Comparison of ENCODE assay signal across 1 cellular context in genomic region chr16:58025351-58026138, GRCh38.
A peak's percentile ranks its signal among the peaks of the same experiment; 100 is the strongest.
TF ChIP-seq lines count a peak whose summit lies in the region.

Gene MMP15, plus strand, starts transcription at chr16:58025754. Its CDS starts 597 bp downstream, at chr16:58026351.

TF ChIP-seq in HepG2, 621 proteins besides CTCF, POLR2A, EP300 and RAD21 (continued from another document and continues in another):
- TF ChIP-seq ZFX (CRISPR knock-in tag; IDR thresholded peaks at IDR 0.05; ENCODE audit: low read depth) = no peak; the same call in 1 of the 2 replicates
- TF ChIP-seq ZFY (CRISPR knock-in tag; IDR thresholded peaks at IDR 0.05) = no peak; the same call in none of the 2 replicates
- TF ChIP-seq, protein P1, sequence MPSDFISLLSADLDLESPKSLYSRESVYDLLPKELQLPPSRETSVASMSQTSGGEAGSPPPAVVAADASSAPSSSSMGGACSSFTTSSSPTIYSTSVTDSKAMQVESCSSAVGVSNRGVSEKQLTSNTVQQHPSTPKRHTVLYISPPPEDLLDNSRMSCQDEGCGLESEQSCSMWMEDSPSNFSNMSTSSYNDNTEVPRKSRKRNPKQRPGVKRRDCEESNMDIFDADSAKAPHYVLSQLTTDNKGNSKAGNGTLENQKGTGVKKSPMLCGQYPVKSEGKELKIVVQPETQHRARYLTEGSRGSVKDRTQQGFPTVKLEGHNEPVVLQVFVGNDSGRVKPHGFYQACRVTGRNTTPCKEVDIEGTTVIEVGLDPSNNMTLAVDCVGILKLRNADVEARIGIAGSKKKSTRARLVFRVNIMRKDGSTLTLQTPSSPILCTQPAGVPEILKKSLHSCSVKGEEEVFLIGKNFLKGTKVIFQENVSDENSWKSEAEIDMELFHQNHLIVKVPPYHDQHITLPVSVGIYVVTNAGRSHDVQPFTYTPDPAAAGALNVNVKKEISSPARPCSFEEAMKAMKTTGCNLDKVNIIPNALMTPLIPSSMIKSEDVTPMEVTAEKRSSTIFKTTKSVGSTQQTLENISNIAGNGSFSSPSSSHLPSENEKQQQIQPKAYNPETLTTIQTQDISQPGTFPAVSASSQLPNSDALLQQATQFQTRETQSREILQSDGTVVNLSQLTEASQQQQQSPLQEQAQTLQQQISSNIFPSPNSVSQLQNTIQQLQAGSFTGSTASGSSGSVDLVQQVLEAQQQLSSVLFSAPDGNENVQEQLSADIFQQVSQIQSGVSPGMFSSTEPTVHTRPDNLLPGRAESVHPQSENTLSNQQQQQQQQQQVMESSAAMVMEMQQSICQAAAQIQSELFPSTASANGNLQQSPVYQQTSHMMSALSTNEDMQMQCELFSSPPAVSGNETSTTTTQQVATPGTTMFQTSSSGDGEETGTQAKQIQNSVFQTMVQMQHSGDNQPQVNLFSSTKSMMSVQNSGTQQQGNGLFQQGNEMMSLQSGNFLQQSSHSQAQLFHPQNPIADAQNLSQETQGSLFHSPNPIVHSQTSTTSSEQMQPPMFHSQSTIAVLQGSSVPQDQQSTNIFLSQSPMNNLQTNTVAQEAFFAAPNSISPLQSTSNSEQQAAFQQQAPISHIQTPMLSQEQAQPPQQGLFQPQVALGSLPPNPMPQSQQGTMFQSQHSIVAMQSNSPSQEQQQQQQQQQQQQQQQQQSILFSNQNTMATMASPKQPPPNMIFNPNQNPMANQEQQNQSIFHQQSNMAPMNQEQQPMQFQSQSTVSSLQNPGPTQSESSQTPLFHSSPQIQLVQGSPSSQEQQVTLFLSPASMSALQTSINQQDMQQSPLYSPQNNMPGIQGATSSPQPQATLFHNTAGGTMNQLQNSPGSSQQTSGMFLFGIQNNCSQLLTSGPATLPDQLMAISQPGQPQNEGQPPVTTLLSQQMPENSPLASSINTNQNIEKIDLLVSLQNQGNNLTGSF (CRISPR knock-in tag; IDR thresholded peaks at IDR 0.05) = peak; percentile 35; the same call in 1 of the 2 replicates
- peak; percentile 26; the same call in 1 of the 2 replicates for TF ChIP-seq HNF4A (CRISPR knock-in tag; IDR thresholded peaks at IDR 0.05)
- TF ChIP-seq ZNF235 (CRISPR knock-in tag; IDR thresholded peaks at IDR 0.05; ENCODE audit: borderline replicate concordance) = peak; percentile 80
- peak; percentile 79 for TF ChIP-seq ZNF879 (CRISPR knock-in tag; IDR thresholded peaks at IDR 0.05)
- TF ChIP-seq ZNF335 (CRISPR knock-in tag; IDR thresholded peaks at IDR 0.05) = no peak
- TF ChIP-seq ZFP36L1 (CRISPR knock-in tag; IDR thresholded peaks at IDR 0.05) = no peak
- TF ChIP-seq JUN (CRISPR knock-in tag; IDR thresholded peaks at IDR 0.05) = 0 out of 2 replicates have a peak, but pooled peaks have one; percentile 19
- no peak for TF ChIP-seq NAIF1 (CRISPR knock-in tag; IDR thresholded peaks at IDR 0.05; ENCODE audit: borderline replicate concordance)
- TF ChIP-seq ZNF253 (CRISPR knock-in tag; IDR thresholded peaks at IDR 0.05; ENCODE audit: borderline replicate concordance) = no peak; the same call in 1 of the 2 replicates
- no peak for TF ChIP-seq U2AF2 (IDR thresholded peaks at IDR 0.05; ENCODE audit: low read depth, low read length)
- TF ChIP-seq MIER3 (CRISPR knock-in tag; IDR thresholded peaks at IDR 0.05; ENCODE audit: borderline replicate concordance) = no peak
- TF ChIP-seq ZNF75D (CRISPR knock-in tag; IDR thresholded peaks at IDR 0.05; ENCODE audit: borderline replicate concordance) = no peak
- TF ChIP-seq, protein P2, sequence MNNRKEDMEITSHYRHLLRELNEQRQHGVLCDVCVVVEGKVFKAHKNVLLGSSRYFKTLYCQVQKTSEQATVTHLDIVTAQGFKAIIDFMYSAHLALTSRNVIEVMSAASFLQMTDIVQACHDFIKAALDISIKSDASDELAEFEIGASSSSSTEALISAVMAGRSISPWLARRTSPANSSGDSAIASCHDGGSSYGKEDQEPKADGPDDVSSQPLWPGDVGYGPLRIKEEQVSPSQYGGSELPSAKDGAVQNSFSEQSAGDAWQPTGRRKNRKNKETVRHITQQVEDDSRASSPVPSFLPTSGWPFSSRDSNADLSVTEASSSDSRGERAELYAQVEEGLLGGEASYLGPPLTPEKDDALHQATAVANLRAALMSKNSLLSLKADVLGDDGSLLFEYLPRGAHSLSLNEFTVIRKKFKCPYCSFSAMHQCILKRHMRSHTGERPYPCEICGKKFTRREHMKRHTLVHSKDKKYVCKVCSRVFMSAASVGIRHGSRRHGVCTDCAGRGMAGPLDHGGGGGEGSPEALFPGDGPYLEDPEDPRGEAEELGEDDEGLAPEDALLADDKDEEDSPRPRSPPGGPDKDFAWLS (CRISPR knock-in tag; IDR thresholded peaks at IDR 0.05; ENCODE audit: borderline replicate concordance) = no peak
- TF ChIP-seq, protein P3, sequence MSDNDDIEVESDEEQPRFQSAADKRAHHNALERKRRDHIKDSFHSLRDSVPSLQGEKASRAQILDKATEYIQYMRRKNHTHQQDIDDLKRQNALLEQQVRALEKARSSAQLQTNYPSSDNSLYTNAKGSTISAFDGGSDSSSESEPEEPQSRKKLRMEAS (IDR thresholded peaks at IDR 0.05) = peak; percentile 80
- 0 out of 2 replicates have a peak, but pooled peaks have one; percentile 23 for TF ChIP-seq NR1H2 (CRISPR knock-in tag; IDR thresholded peaks at IDR 0.05; ENCODE audit: borderline replicate concordance, low read depth)
- TF ChIP-seq SNAPC5 (CRISPR knock-in tag; IDR thresholded peaks at IDR 0.05; ENCODE audit: borderline replicate concordance) = no peak
- TF ChIP-seq HOXA7 (CRISPR knock-in tag; IDR thresholded peaks at IDR 0.05) = no peak
- TF ChIP-seq, protein P4, sequence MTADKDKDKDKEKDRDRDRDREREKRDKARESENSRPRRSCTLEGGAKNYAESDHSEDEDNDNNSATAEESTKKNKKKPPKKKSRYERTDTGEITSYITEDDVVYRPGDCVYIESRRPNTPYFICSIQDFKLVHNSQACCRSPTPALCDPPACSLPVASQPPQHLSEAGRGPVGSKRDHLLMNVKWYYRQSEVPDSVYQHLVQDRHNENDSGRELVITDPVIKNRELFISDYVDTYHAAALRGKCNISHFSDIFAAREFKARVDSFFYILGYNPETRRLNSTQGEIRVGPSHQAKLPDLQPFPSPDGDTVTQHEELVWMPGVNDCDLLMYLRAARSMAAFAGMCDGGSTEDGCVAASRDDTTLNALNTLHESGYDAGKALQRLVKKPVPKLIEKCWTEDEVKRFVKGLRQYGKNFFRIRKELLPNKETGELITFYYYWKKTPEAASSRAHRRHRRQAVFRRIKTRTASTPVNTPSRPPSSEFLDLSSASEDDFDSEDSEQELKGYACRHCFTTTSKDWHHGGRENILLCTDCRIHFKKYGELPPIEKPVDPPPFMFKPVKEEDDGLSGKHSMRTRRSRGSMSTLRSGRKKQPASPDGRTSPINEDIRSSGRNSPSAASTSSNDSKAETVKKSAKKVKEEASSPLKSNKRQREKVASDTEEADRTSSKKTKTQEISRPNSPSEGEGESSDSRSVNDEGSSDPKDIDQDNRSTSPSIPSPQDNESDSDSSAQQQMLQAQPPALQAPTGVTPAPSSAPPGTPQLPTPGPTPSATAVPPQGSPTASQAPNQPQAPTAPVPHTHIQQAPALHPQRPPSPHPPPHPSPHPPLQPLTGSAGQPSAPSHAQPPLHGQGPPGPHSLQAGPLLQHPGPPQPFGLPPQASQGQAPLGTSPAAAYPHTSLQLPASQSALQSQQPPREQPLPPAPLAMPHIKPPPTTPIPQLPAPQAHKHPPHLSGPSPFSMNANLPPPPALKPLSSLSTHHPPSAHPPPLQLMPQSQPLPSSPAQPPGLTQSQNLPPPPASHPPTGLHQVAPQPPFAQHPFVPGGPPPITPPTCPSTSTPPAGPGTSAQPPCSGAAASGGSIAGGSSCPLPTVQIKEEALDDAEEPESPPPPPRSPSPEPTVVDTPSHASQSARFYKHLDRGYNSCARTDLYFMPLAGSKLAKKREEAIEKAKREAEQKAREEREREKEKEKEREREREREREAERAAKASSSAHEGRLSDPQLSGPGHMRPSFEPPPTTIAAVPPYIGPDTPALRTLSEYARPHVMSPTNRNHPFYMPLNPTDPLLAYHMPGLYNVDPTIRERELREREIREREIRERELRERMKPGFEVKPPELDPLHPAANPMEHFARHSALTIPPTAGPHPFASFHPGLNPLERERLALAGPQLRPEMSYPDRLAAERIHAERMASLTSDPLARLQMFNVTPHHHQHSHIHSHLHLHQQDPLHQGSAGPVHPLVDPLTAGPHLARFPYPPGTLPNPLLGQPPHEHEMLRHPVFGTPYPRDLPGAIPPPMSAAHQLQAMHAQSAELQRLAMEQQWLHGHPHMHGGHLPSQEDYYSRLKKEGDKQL (CRISPR knock-in tag; IDR thresholded peaks at IDR 0.05; ENCODE audit: low read depth) = peak; percentile 55
- no peak for TF ChIP-seq NFYC (CRISPR knock-in tag; IDR thresholded peaks at IDR 0.05)
- no peak for TF ChIP-seq ARHGAP35 (CRISPR knock-in tag; IDR thresholded peaks at IDR 0.05; ENCODE audit: borderline replicate concordance)
- TF ChIP-seq CHCHD3 (CRISPR knock-in tag; IDR thresholded peaks at IDR 0.05) = no peak
- TF ChIP-seq PAF1 (CRISPR knock-in tag; IDR thresholded peaks at IDR 0.05) = no peak
- peak; percentile 95 for TF ChIP-seq ZBTB7A (CRISPR knock-in tag; IDR thresholded peaks at IDR 0.05)
- TF ChIP-seq, protein P5, sequence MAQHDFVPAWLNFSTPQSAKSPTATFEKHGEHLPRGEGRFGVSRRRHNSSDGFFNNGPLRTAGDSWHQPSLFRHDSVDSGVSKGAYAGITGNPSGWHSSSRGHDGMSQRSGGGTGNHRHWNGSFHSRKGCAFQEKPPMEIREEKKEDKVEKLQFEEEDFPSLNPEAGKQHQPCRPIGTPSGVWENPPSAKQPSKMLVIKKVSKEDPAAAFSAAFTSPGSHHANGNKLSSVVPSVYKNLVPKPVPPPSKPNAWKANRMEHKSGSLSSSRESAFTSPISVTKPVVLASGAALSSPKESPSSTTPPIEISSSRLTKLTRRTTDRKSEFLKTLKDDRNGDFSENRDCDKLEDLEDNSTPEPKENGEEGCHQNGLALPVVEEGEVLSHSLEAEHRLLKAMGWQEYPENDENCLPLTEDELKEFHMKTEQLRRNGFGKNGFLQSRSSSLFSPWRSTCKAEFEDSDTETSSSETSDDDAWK (CRISPR knock-in tag; IDR thresholded peaks at IDR 0.05) = no peak
- TF ChIP-seq, protein P6, sequence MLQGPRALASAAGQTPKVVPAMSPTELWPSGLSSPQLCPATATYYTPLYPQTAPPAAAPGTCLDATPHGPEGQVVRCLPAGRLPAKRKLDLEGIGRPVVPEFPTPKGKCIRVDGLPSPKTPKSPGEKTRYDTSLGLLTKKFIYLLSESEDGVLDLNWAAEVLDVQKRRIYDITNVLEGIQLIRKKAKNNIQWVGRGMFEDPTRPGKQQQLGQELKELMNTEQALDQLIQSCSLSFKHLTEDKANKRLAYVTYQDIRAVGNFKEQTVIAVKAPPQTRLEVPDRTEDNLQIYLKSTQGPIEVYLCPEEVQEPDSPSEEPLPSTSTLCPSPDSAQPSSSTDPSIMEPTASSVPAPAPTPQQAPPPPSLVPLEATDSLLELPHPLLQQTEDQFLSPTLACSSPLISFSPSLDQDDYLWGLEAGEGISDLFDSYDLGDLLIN (CRISPR knock-in tag; IDR thresholded peaks at IDR 0.05; ENCODE audit: borderline replicate concordance) = peak; percentile 80; the same call in 1 of the 2 replicates
- no peak for TF ChIP-seq ZNF629 (CRISPR knock-in tag; conservative IDR thresholded peaks at IDR 0.05)
- TF ChIP-seq, protein P7, sequence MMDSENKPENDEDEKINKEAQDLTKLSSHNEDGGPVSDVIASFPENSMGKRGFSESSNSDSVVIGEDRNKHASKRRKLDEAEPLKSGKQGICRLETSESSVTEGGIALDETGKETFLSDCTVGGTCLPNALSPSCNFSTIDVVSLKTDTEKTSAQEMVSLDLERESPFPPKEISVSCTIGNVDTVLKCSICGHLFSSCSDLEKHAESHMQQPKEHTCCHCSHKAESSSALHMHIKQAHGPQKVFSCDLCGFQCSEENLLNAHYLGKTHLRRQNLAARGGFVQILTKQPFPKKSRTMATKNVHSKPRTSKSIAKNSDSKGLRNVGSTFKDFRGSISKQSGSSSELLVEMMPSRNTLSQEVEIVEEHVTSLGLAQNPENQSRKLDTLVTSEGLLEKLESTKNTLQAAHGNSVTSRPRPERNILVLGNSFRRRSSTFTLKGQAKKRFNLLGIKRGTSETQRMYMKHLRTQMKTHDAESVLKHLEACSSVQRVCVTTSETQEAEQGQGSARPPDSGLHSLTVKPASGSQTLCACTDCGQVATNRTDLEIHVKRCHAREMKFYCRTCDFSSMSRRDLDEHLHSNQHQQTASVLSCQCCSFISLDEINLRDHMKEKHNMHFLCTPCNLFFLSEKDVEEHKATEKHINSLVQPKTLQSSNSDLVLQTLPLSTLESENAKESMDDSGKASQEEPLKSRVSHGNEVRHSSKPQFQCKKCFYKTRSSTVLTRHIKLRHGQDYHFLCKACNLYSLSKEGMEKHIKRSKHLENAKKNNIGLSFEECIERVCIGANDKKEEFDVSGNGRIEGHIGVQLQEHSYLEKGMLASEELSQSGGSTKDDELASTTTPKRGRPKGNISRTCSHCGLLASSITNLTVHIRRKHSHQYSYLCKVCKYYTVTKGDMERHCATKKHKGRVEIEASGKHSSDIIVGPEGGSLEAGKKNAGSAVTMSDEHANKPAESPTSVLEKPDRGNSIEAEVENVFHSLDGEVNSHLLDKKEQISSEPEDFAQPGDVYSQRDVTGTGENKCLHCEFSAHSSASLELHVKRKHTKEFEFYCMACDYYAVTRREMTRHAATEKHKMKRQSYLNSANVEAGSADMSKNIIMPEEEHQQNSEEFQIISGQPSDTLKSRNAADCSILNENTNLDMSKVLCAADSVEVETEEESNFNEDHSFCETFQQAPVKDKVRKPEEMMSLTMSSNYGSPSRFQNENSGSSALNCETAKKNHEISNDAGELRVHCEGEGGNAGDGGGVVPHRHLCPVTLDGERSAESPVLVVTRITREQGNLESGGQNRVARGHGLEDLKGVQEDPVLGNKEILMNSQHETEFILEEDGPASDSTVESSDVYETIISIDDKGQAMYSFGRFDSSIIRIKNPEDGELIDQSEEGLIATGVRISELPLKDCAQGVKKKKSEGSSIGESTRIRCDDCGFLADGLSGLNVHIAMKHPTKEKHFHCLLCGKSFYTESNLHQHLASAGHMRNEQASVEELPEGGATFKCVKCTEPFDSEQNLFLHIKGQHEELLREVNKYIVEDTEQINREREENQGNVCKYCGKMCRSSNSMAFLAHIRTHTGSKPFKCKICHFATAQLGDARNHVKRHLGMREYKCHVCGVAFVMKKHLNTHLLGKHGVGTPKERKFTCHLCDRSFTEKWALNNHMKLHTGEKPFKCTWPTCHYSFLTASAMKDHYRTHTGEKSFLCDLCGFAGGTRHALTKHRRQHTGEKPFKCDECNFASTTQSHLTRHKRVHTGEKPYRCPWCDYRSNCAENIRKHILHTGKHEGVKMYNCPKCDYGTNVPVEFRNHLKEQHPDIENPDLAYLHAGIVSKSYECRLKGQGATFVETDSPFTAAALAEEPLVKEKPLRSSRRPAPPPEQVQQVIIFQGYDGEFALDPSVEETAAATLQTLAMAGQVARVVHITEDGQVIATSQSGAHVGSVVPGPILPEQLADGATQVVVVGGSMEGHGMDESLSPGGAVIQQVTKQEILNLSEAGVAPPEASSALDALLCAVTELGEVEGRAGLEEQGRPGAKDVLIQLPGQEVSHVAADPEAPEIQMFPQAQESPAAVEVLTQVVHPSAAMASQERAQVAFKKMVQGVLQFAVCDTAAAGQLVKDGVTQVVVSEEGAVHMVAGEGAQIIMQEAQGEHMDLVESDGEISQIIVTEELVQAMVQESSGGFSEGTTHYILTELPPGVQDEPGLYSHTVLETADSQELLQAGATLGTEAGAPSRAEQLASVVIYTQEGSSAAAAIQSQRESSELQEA (CRISPR knock-in tag; IDR thresholded peaks at IDR 0.05; ENCODE audit: not compliant biosample characterization) = no peak
- no peak for TF ChIP-seq U2AF1 (optimal IDR thresholded peaks at IDR 0.05; ENCODE audit: low read depth, low read length)
- TF ChIP-seq ZNF10 (CRISPR knock-in tag; IDR thresholded peaks at IDR 0.05; ENCODE audit: borderline replicate concordance, low read depth) = no peak
- TF ChIP-seq ZNF329 (CRISPR knock-in tag; IDR thresholded peaks at IDR 0.05; ENCODE audit: low read depth) = no peak; the same call in 1 of the 2 replicates
- peak; percentile 85 for TF ChIP-seq SALL1 (CRISPR knock-in tag; IDR thresholded peaks at IDR 0.05)
- peak; percentile 76; the same call in 1 of the 2 replicates for TF ChIP-seq NKX3-1 (CRISPR knock-in tag; IDR thresholded peaks at IDR 0.05)
- no peak for TF ChIP-seq ZNF382 (CRISPR knock-in tag; IDR thresholded peaks at IDR 0.05; ENCODE audit: borderline replicate concordance)
